In the genomic region with DNA sequence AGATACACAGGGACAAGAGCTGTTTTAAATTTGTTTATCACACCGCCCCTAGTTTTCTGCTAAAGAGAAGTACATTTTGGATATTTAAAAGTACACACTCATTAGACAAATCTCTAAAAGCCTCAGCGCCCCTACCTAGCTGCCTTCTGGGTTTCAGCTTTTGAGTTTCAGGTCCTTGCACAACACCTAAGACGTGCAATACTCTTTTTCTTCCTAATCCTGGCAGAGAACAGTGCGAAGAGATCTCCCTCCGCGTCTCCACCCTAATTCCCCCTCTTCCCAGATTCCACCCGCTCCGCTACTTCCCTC, we compare ENCODE assay signal across 1 cellular context.
TF ChIP-seq lines count a peak whose summit lies in the region.

No MANE protein-coding gene starts in this region.

TF ChIP-seq in HEK293, 187 proteins besides CTCF, POLR2A, EP300 and RAD21 (continued from another document):
- TF ChIP-seq, protein P1, sequence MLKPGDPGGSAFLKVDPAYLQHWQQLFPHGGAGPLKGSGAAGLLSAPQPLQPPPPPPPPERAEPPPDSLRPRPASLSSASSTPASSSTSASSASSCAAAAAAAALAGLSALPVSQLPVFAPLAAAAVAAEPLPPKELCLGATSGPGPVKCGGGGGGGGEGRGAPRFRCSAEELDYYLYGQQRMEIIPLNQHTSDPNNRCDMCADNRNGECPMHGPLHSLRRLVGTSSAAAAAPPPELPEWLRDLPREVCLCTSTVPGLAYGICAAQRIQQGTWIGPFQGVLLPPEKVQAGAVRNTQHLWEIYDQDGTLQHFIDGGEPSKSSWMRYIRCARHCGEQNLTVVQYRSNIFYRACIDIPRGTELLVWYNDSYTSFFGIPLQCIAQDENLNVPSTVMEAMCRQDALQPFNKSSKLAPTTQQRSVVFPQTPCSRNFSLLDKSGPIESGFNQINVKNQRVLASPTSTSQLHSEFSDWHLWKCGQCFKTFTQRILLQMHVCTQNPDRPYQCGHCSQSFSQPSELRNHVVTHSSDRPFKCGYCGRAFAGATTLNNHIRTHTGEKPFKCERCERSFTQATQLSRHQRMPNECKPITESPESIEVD (tag by site-specific recombination; IDR thresholded peaks at IDR 0.05): 0 out of 2 replicates have a peak, but pooled peaks have one; percentile 12
- 0 out of 2 replicates have a peak, but pooled peaks have one; percentile 25 for TF ChIP-seq ZNF366 (tag by site-specific recombination; conservative IDR thresholded peaks at IDR 0.05)
